10 cellular contexts compared by ENCODE assay signal in genomic region chr16:88287219-88287618, GRCh38.
DNase-seq lines count a peak whose midpoint lies in the region; ATAC-seq and TF ChIP-seq lines count a peak whose summit lies in the region.
"Had no signal": no experiment of that assay in that cellular context is flagged by ENCODE, and none has a peak within 500 bp of the region (broad histone marks: within the 10 kb centered on the region; RNA-seq: fewer than 3 reads in every experiment).

No MANE protein-coding gene starts in this region.

- TF ChIP-seq EP300 in neural cell (conservative IDR thresholded peaks at IDR 0.05; ENCODE audit: poor library complexity, severe bottlenecking) = no peak

- no peaks in the 10 kb centered on the region for H4K20me1 ChIP-seq in neural cell (ENCODE audit: insufficient read depth)

- H3K27me3 ChIP-seq in neural cell (ENCODE audit: insufficient read depth, low read depth, low read length) = no peaks in the 10 kb centered on the region
- H3K27me3 ChIP-seq in naive thymus-derived CD4-positive, alpha-beta T cell (ENCODE audit: control insufficient read depth in 2 of 2, insufficient read depth in 2 of 2, low read length in 2 of 2) = no peaks in the 10 kb centered on the region

- TF ChIP-seq RAD21 in neural cell (conservative IDR thresholded peaks at IDR 0.05) = no peak

- no peaks in the 10 kb centered on the region for H3F3A ChIP-seq in neural cell (ENCODE audit: insufficient read depth, low read length, poor library complexity, severe bottlenecking)

- H3K9me3 Mint-ChIP-seq in naive thymus-derived CD4-positive, alpha-beta T cell = peaks cover 0 to 8% (median 5%) of the 10 kb centered on the region in 11 donors

- H2AFZ ChIP-seq in neural cell (ENCODE audit: low read depth, low read length) = no peak overlapping the region

- no peaks in the 10 kb centered on the region for H3K36me3 ChIP-seq in neural cell (ENCODE audit: insufficient read depth, low read length)
- no peaks in the 10 kb centered on the region for H3K36me3 ChIP-seq in naive thymus-derived CD4-positive, alpha-beta T cell (ENCODE audit: control insufficient read depth in 2 of 3, insufficient read depth in 3 of 3, low read length in 3 of 3)

- intact Hi-C loops in naive thymus-derived CD4-positive, alpha-beta T cell (cut with micrococcal nuclease) = no loop called here

- H3K36me3 Mint-ChIP-seq in naive thymus-derived CD4-positive, alpha-beta T cell = peaks cover 0 to 6% (median 0%) of the 10 kb centered on the region in 5 donors

- peak; percentile 9 for DNase-seq in SIG-M5 treated with dmso at 0.1 percent for 504 hours (lab: John Stamatoyannopoulos, UW; ENCODE audit: unreplicated experiment)
- no peak for DNase-seq in SIG-M5 (lab: John Stamatoyannopoulos, UW)
- no peak for DNase-seq in HFF-Myc (ENCODE audit: extremely low read depth, low read depth)
- DNase-seq in UCSD-AML1 (lab: John Stamatoyannopoulos, UW; ENCODE audit: unreplicated experiment) = peak; percentile 75
- no peak for DNase-seq in naive thymus-derived CD4-positive, alpha-beta T cell
- no peak for DNase-seq in activated CD4-positive, CD25-positive, alpha-beta regulatory T cell (lab: John Stamatoyannopoulos, UW)
- DNase-seq: islet precursor cell had no signal

- H3K9ac ChIP-seq in neural cell (ENCODE audit: low read length) = no peak overlapping the region

- TF ChIP-seq CTCF in HFF-Myc (IDR thresholded peaks at IDR 0.05; ENCODE audit: low read depth, low read length, missing control alignments) = peak; percentile 75
- TF ChIP-seq CTCF in neural cell (IDR thresholded peaks at IDR 0.05; ENCODE audit: poor library complexity, severe bottlenecking) = peak; percentile 29

- H3K27me3 Mint-ChIP-seq in naive thymus-derived CD4-positive, alpha-beta T cell = peaks cover 0 to 9% (median 0%) of the 10 kb centered on the region in 5 donors

- no peaks in the 10 kb centered on the region for H3K79me2 ChIP-seq in neural cell (replicated peaks; ENCODE audit: insufficient read depth, low read length)

- POLR2A ChIA-PET in naive thymus-derived CD4-positive, alpha-beta T cell (lab: Charles Lee) = no interaction called here

- no peaks in the 10 kb centered on the region for H3K4me1 Mint-ChIP-seq in naive thymus-derived CD4-positive, alpha-beta T cell

- H3K9me3 ChIP-seq in neural cell (ENCODE audit: low read length) = no peaks in the 10 kb centered on the region
- peaks cover 0 to 22% (median 0%) of the 10 kb centered on the region in 3 experiments for H3K9me3 ChIP-seq in naive thymus-derived CD4-positive, alpha-beta T cell (ENCODE audit: control insufficient read depth in 2 of 3, low read length in 3 of 3)

- H3K4me3 Mint-ChIP-seq in naive thymus-derived CD4-positive, alpha-beta T cell = no peak overlapping the region

- CTCF ChIA-PET in naive thymus-derived CD4-positive, alpha-beta T cell (lab: Charles Lee) = no interaction called here

- no peak overlapping the region for H3K27ac ChIP-seq in neural cell (ENCODE audit: low read length)
- no peak overlapping the region for H3K27ac ChIP-seq in naive thymus-derived CD4-positive, alpha-beta T cell (ENCODE audit: low read depth, low read length)

- H3K4me2 ChIP-seq in neural cell (ENCODE audit: low read length) = no peak overlapping the region

- H3K4me1 ChIP-seq in naive thymus-derived CD4-positive, alpha-beta T cell (ENCODE audit: control insufficient read depth in 2 of 2, insufficient read depth in 2 of 2, low read length in 2 of 2) = no peaks in the 10 kb centered on the region

- no peak overlapping the region for H3K27ac Mint-ChIP-seq in naive thymus-derived CD4-positive, alpha-beta T cell
- H3K27ac Mint-ChIP-seq: activated T-helper 2 cell treated with anti-CD3 and anti-CD28 coated beads, Interferon-gamma antibody, Interleukin-2, Interleukin-4, amounts not matched to agents 10 μg/mL and 5 μg/mL and 100 μg/mL, durations not matched to agents 14 hours and 24 hours and 36 hours had no signal

- no peak for ATAC-seq in naive thymus-derived CD4-positive, alpha-beta T cell
- no peak for ATAC-seq in GM21576 (IDR thresholded peaks at IDR 0.05; ENCODE audit: unreplicated experiment)

- H3K4me3 ChIP-seq in HFF-Myc (replicated peaks; ENCODE audit: low read depth, low read length) (no peak overlapping the region), neural cell (ENCODE audit: low read length) (no peak overlapping the region)
- no peak overlapping the region for H3K4me3 ChIP-seq in naive thymus-derived CD4-positive, alpha-beta T cell (ENCODE audit: low read length)

- no peaks in the 10 kb centered on the region for H3K9me2 ChIP-seq in neural cell (ENCODE audit: insufficient read depth, low read length)

TF ChIP-seq in neural cell, 6 proteins besides CTCF, POLR2A, EP300 and RAD21:
- TF ChIP-seq TAF1 (IDR thresholded peaks at IDR 0.05; ENCODE audit: low read depth) = no peak
- no peak for TF ChIP-seq EZH2 (IDR thresholded peaks at IDR 0.05; ENCODE audit: borderline replicate concordance, insufficient read depth, low read length, poor library complexity, severe bottlenecking)
- TF ChIP-seq POLR2AphosphoS5 (IDR thresholded peaks at IDR 0.05) = no peak
- no peak for TF ChIP-seq SMC3 (conservative IDR thresholded peaks at IDR 0.05; ENCODE audit: poor library complexity)
- TF ChIP-seq REST (IDR thresholded peaks at IDR 0.05; ENCODE audit: borderline replicate concordance) = no peak

Comparison
In these comparisons a context has a peak if more than half of its experiments do, and no peak if none do; other contexts are left out.
1. DNase-seq: peak in SIG-M5 treated with dmso at 0.1 percent for 504 hours (single experiment) and UCSD-AML1 (single experiment); none in SIG-M5 (single experiment), HFF-Myc (single experiment), naive thymus-derived CD4-positive, alpha-beta T cell (0 of 9) and activated CD4-positive, CD25-positive, alpha-beta regulatory T cell (0 of 4).